8 cellular contexts compared by ENCODE assay signal in the genomic region with DNA sequence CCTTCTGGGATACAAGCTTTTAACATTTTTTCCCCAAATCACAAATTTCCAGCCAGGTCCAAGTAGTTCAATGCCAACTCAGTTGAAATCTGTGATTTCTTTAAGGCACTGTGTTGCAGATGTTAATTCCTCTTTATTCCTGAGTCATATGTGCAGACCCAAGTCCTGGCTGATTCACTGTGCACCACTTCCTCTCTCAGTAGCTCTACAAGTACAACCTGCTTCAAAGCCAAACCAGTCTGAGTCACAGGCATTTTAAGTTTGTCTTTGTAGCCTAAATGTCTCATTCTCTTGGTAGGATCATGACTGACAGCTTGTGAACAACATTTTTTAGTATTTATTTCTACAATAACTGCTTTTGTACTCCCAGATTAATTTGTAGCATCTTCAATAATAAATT.
DNase-seq lines count a peak whose midpoint lies in the region; ATAC-seq and TF ChIP-seq lines count a peak whose summit lies in the region.

No MANE protein-coding gene starts in this region.

- POLR2A ChIA-PET in AG04450 (lab: Yijun Ruan, JAX), result no interaction called here

- H3K27ac Mint-ChIP-seq in activated T-helper 17 cell treated with anti-CD3 and anti-CD28 coated beads, Interleukin-2, amount 50 U/mL, for 72 hours, result peak overlapping the region; percentile 15

- H3K27ac ChIP-seq in AG04450 (ENCODE audit: low read depth, low read length), result no peak overlapping the region

- no peak for TF ChIP-seq CTCF in AG04450 (IDR thresholded peaks at IDR 0.05; ENCODE audit: low read depth, low read length)

- no peaks in the 10 kb centered on the region for H3K36me3 Mint-ChIP-seq in activated T-helper 17 cell treated with anti-CD3 and anti-CD28 coated beads, Interleukin-2, amount 50 U/mL, for 72 hours (ENCODE audit: low read depth)

- peak; percentile 99 for ATAC-seq in activated T-helper 17 cell treated with anti-CD3 and anti-CD28 coated beads, Interleukin-2, amount 50 U/mL, for 72 hours (replicated peaks)

- no peaks in the 10 kb centered on the region for H3K9me3 Mint-ChIP-seq in activated T-helper 17 cell treated with anti-CD3 and anti-CD28 coated beads, Interleukin-2, amount 50 U/mL, for 72 hours

- no peaks in the 10 kb centered on the region for H3K27me3 Mint-ChIP-seq in activated T-helper 17 cell treated with anti-CD3 and anti-CD28 coated beads, Interleukin-2, amount 50 U/mL, for 72 hours

- DNase-seq in AG04450 (ENCODE audit: low read depth, low spot score) (peak; percentile 70), KBM-7 (peak; percentile 37), kidney tubule cell (ENCODE audit: low spot score) (peak; percentile 94), NCI-H1694 treated with DMSO at 0.1 percent for 48 hours (lab: John Stamatoyannopoulos, UW) (no peak), NCI-H1092 (lab: John Stamatoyannopoulos, UW) (no peak), RPMI8226 (no peak), NCI-H69 (lab: John Stamatoyannopoulos, UW) (no peak)

- peaks cover 4% of the 10 kb centered on the region for H3K4me1 Mint-ChIP-seq in activated T-helper 17 cell treated with anti-CD3 and anti-CD28 coated beads, Interleukin-2, amount 50 U/mL, for 72 hours

- in situ Hi-C loops in KBM-7 (cut with MboI; ENCODE audit: low pct_unique_long_range_greater_than_20kb, low sequenced_read_pairs), result no loop called here

- no peaks in the 10 kb centered on the region for H3K27me3 ChIP-seq in AG04450 (ENCODE audit: control insufficient read depth, insufficient read depth, low read length)

- no peaks in the 10 kb centered on the region for H3K9me3 ChIP-seq in AG04450 (ENCODE audit: control insufficient read depth, insufficient read depth, low read length)

- peak overlapping the region; percentile 10 for H3K4me3 Mint-ChIP-seq in activated T-helper 17 cell treated with anti-CD3 and anti-CD28 coated beads, Interleukin-2, amount 50 U/mL, for 72 hours

- no peak overlapping the region for H3K4me3 ChIP-seq in AG04450 (ENCODE audit: low read depth, low read length)

- CTCF ChIA-PET in AG04450 (lab: Charles Lee), result no interaction called here

Comparison
In these comparisons a context has a peak if more than half of its experiments do, and no peak if none do; other contexts are left out.
1. DNase-seq: peak in AG04450 (single experiment), KBM-7 (single experiment) and kidney tubule cell (single experiment); none in NCI-H1694 treated with DMSO at 0.1 percent for 48 hours (single experiment), NCI-H1092 (single experiment), RPMI8226 (single experiment) and NCI-H69 (single experiment).